In genomic region chr7:134126937-134127848, GRCh38 we compare ENCODE assay signal across 8 cellular contexts. TPM values are rescaled to one million over a fixed set of nuclear protein-coding genes. Genes with fewer than 3 reads are reported as not detected.
DNase-seq lines count a peak whose midpoint lies in the region; ATAC-seq and TF ChIP-seq lines count a peak whose summit lies in the region.

Gene LRGUK, plus strand, starts transcription at chr7:134127340. Its CDS starts 28 bp downstream, at chr7:134127368.

- no peaks in the 10 kb centered on the region for H3K36me3 Mint-ChIP-seq in nephron progenitor cell (ENCODE audit: low read depth)

- H3K27ac Mint-ChIP-seq in nephron progenitor cell = no peak within 1 kb of the TSS

- no peaks in the 10 kb centered on the region for H3K36me3 ChIP-seq in H7 (replicated peaks; ENCODE audit: control insufficient read depth, insufficient read depth, low read length)
- H3K36me3 ChIP-seq in RWPE2 (ENCODE audit: low read depth) = no peaks in the 10 kb centered on the region

- H3K4me1 Mint-ChIP-seq in nephron progenitor cell = peaks cover 20% of the 10 kb centered on the region

- H3K27me3 ChIP-seq in H7 (ENCODE audit: control insufficient read depth, insufficient read depth, low read length) (no peaks in the 10 kb centered on the region; the same call in 1 of the 2 replicates), RWPE2 (ENCODE audit: insufficient read depth, poor library complexity, severe bottlenecking) (peaks cover 3% of the 10 kb centered on the region)

- peaks cover 44% of the 10 kb centered on the region for H3K27me3 Mint-ChIP-seq in nephron progenitor cell (ENCODE audit: low read depth, poor library complexity)

- ATAC-seq in RWPE2 (ENCODE audit: low read depth) = peak; percentile 100

- no peak for TF ChIP-seq CTCF in RWPE2 (IDR thresholded peaks at IDR 0.05; ENCODE audit: poor library complexity, severe bottlenecking)
- TF ChIP-seq CTCF in foreskin fibroblast (IDR thresholded peaks at IDR 0.05; ENCODE audit: low read depth, low read length) = no peak
- TF ChIP-seq CTCF in nephron progenitor cell (IDR thresholded peaks at IDR 0.05) = no peak

- no peaks in the 10 kb centered on the region for H3K9me3 ChIP-seq in RWPE2 (ENCODE audit: severe bottlenecking)

- H3K4me3 ChIP-seq in H7 (ENCODE audit: insufficient read depth, low read depth, low read length) (peak within 1 kb of the TSS; percentile 59), RWPE2 (ENCODE audit: severe bottlenecking) (peak within 1 kb of the TSS; percentile 44), foreskin fibroblast (ENCODE audit: low read depth in 1 of 2, low read length in 2 of 2) (peak within 1 kb of the TSS; percentile 68 to 97)

- no peaks in the 10 kb centered on the region for H3K9me3 Mint-ChIP-seq in nephron progenitor cell

- H3K4me3 Mint-ChIP-seq in nephron progenitor cell = peak within 1 kb of the TSS; percentile 88

- DNase-seq in EL (peak; percentile 77), H7 (peak; percentile 90), LoVo (ENCODE audit: low spot score) (peak; percentile 81), RWPE2 (ENCODE audit: low spot score) (peak; percentile 76), foreskin fibroblast (peak; percentile 72 to 92), nephron progenitor cell (peak; percentile 84)
- peak; percentile 56 for DNase-seq in activated effector memory CD4-positive, alpha-beta T cell treated with Interleukin-2 at 50 U/mL for 16 hours
- peak; percentile 66 to 79 (median 74) for DNase-seq in stimulated activated naive CD4-positive, alpha-beta T cell (lab: John Stamatoyannopoulos, UW)

- H3K4me1 ChIP-seq in RWPE2 (ENCODE audit: insufficient read depth, poor library complexity, severe bottlenecking) = peaks cover 3% of the 10 kb centered on the region

- H3K27ac ChIP-seq in RWPE2 (ENCODE audit: poor library complexity, severe bottlenecking) = no peak within 1 kb of the TSS

RNA-seq across cellular contexts. Expression of gene LRGUK, which starts in this region (rescaled TPM):
- total RNA-seq in H7 (2014; rRNA removed; shearing (Covaris generic)) = 0.59 and 1.4 TPM in 2 replicates
